Comparison of ENCODE assay signal across 11 cellular contexts in genomic region chr7:117011419-117012260, GRCh38. TPM values are rescaled to one million over a fixed set of nuclear protein-coding genes. Genes with fewer than 3 reads are reported as not detected.
A peak's percentile ranks its signal among the peaks of the same experiment; 100 is the strongest.
DNase-seq lines count a peak whose midpoint lies in the region; ATAC-seq and TF ChIP-seq lines count a peak whose summit lies in the region.
"Had no signal": no experiment of that assay in that cellular context is flagged by ENCODE, and none has a peak within 500 bp of the region (broad histone marks: within the 10 kb centered on the region; RNA-seq: fewer than 3 reads in every experiment).

No MANE protein-coding gene starts in this region.

- whole genome bisulfite sequencing in lower leg skin, 2 donors: 70 to 77% methylated on average over 6 of the region's 6 CpGs

- H3K36me3 Mint-ChIP-seq in immature natural killer cell: no peaks in the 10 kb centered on the region

- ATAC-seq in GM18520 (IDR thresholded peaks at IDR 0.05; ENCODE audit: unreplicated experiment) (peak; percentile 83), GM21447 (IDR thresholded peaks at IDR 0.05; ENCODE audit: unreplicated experiment) (peak; percentile 83), HG03342 (IDR thresholded peaks at IDR 0.05; ENCODE audit: unreplicated experiment) (peak; percentile 83)
- ATAC-seq: heart left ventricle had no signal

- no peak for TF ChIP-seq CTCF in lower leg skin (IDR thresholded peaks at IDR 0.05)

- H3K4me3 Mint-ChIP-seq in immature natural killer cell: no peak overlapping the region

- H3K4me3 ChIP-seq in lower leg skin (ENCODE audit: low read depth, poor library complexity, severe bottlenecking): no peak overlapping the region
- H3K4me3 ChIP-seq: heart left ventricle, stomach had no signal

- no peak for TF ChIP-seq POLR2A in lower leg skin (IDR thresholded peaks at IDR 0.05)

- H3K27ac Mint-ChIP-seq in immature natural killer cell: peak overlapping the region in 2 of 6 donors; percentile 1 to 21

- peak; percentile 36 for DNase-seq in medulla oblongata (ENCODE audit: extremely low spot score)
- DNase-seq in immature natural killer cell: no peak
- DNase-seq in lower leg skin (ENCODE audit: low spot score in 2 of 2): no peak
- DNase-seq in 8988T: no peak
- DNase-seq: activated naive CD4-positive, alpha-beta T cell treated with anti-CD3 and anti-CD28 coated beads, Interleukin-2, amount 50 U/mL, for 16 hours; heart left ventricle; posterior cingulate gyrus; stomach had no signal

- H3K9me3 Mint-ChIP-seq in immature natural killer cell: no peaks in the 10 kb centered on the region

- H3K4me1 Mint-ChIP-seq in immature natural killer cell: peaks cover 38 to 76% of the 10 kb centered on the region in 2 donors

- intact Hi-C loops in lower leg skin (cut with DNase I; ENCODE audit: low total_unique reads): no loop called here

- H3K27me3 Mint-ChIP-seq in immature natural killer cell (ENCODE audit: low read depth in 3 of 3): peaks cover 0 to 8% (median 3%) of the 10 kb centered on the region in 3 donors

RNA-seq across cellular contexts. Expression of gene ST7, which starts 58.3 kb away (rescaled TPM):
- 10 to 100 TPM; 11.3 to 14.7 (median 14.2) TPM for polyA plus RNA-seq in immature natural killer cell
- 10 to 100 TPM; 10.8 to 17.1 (median 11.4) TPM for total RNA-seq in lower leg skin
